In genomic region chr15:93072440-93073394, GRCh38 we compare ENCODE assay signal across 8 cellular contexts.
DNase-seq lines count a peak whose midpoint lies in the region; ATAC-seq and TF ChIP-seq lines count a peak whose summit lies in the region.

No MANE protein-coding gene starts in this region.

- in situ Hi-C loops in astrocyte of the cerebellum (cut with HindIII; ENCODE audit: low sequenced_read_pairs), result no loop called here

- DNase-seq in DMS53 treated with DMSO at 0.1 percent for 48 hours (lab: John Stamatoyannopoulos, UW; ENCODE audit: unreplicated experiment) (peak; percentile 33), NCI-H128 (lab: John Stamatoyannopoulos, UW; ENCODE audit: unreplicated experiment) (peak; percentile 25), astrocyte of the cerebellum (ENCODE audit: low read depth) (peak; percentile 35), hypothalamus (lab: John Stamatoyannopoulos, UW) (peak in 29 of 51 donors; percentile 26 to 77 (median 56)), putamen (ENCODE audit: low spot score) (peak; percentile 32), GDM1 (lab: John Stamatoyannopoulos, UW) (no peak)

- ATAC-seq in GM19397 (IDR thresholded peaks at IDR 0.05; ENCODE audit: unreplicated experiment) (no peak), HG03571 (IDR thresholded peaks at IDR 0.05; ENCODE audit: unreplicated experiment) (no peak)

- no peak for TF ChIP-seq CTCF in astrocyte of the cerebellum (IDR thresholded peaks at IDR 0.05; ENCODE audit: low read depth, low read length, missing control alignments)

- peak overlapping the region; percentile 75 for H3K4me3 ChIP-seq in astrocyte of the cerebellum (ENCODE audit: low read depth, low read length)
